ENCODE assay signal across 8 cellular contexts in the genomic region with DNA sequence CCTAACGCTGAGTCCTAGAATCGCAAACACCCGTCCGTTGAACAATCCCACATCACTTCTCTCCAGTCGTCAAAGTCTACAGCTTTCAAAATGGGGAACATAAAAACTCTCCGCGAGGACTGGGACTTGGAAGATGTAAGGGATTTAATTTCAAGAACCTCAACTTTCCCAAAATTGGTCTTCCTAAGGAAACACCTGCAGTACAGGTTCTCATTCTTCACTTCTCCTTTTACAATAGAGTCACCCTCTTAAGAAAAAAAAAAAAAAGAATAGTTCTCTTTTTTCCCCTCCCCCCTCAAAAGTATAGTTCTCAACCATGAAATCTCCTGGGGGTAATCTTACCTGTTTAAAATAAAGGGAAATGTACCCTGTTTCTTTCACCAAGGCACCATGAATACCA. TPM values are rescaled to one million over a fixed set of nuclear protein-coding genes. Genes with fewer than 3 reads are reported as not detected.
DNase-seq lines count a peak whose midpoint lies in the region; ATAC-seq and TF ChIP-seq lines count a peak whose summit lies in the region.

No MANE protein-coding gene starts in this region.

- peak overlapping the region; percentile 96 for H3K4me3 Mint-ChIP-seq in CD8-positive, alpha-beta T cell
- peak overlapping the region; percentile 81 for H3K4me3 Mint-ChIP-seq in MCF 10A (ENCODE audit: unreplicated experiment)

- H3K4me1 ChIP-seq in CD8-positive, alpha-beta T cell (ENCODE audit: insufficient read depth, low read length): peaks cover 37% of the 10 kb centered on the region
- peaks cover 17% of the 10 kb centered on the region for H3K4me1 ChIP-seq in KMS-11 (ENCODE audit: low read depth, poor library complexity, severe bottlenecking)

- H3K27me3 ChIP-seq in CD8-positive, alpha-beta T cell (ENCODE audit: insufficient read depth, low read length): no peaks in the 10 kb centered on the region
- H3K27me3 ChIP-seq in KMS-11 (ENCODE audit: insufficient read depth, low read depth): no peaks in the 10 kb centered on the region
- H3K27me3 ChIP-seq in neural cell (ENCODE audit: insufficient read depth, low read depth, low read length): no peaks in the 10 kb centered on the region

- intact Hi-C loops in CD8-positive, alpha-beta T cell (cut with DNase I, micrococcal nuclease): no loop called here
- intact Hi-C loops in MCF 10A (cut with micrococcal nuclease): no loop called here

- H3K36me3 Mint-ChIP-seq in CD8-positive, alpha-beta T cell: peaks cover 42% of the 10 kb centered on the region
- H3K36me3 Mint-ChIP-seq in MCF 10A (ENCODE audit: insufficient read depth, unreplicated experiment): peaks cover 28% of the 10 kb centered on the region

- TF ChIP-seq RAD21 in neural cell (conservative IDR thresholded peaks at IDR 0.05): no peak

- ATAC-seq in CD8-positive, alpha-beta T cell: no peak
- no peak for ATAC-seq in HG02623 (IDR thresholded peaks at IDR 0.05; ENCODE audit: unreplicated experiment)
- no peak for ATAC-seq in GM21576 (IDR thresholded peaks at IDR 0.05; ENCODE audit: unreplicated experiment)

- CTCF ChIA-PET in CD8-positive, alpha-beta T cell (lab: Charles Lee): interaction anchor here (0.7 to 1.1 kb wide), 2 partner anchors 23 to 25 kb away, joined by 3 to 7 read pairs; partner anchors contain the start of gene RGL2
- CTCF ChIA-PET in MCF 10A (lab: Yijun Ruan, JAX): interaction anchor here (0.6 to 1.5 kb wide), 5 partner anchors 19 to 1554 kb away, joined by 3 to 5 read pairs (median 3); no protein-coding TSS in a partner anchor

- POLR2A ChIA-PET in CD8-positive, alpha-beta T cell (lab: Charles Lee): interaction anchor here (0.7 kb wide), 1 partner anchor 49 kb away, joined by 3 read pairs; no protein-coding TSS in a partner anchor
- POLR2A ChIA-PET in MCF 10A (lab: Yijun Ruan, JAX): interaction anchor here (0.5 to 1.0 kb wide), 2 partner anchors 21 to 1196 kb away, joined by 3 read pairs; partner anchors contain the start of gene ATF6B

- H3K9me3 ChIP-seq in CD8-positive, alpha-beta T cell (ENCODE audit: low read length): no peaks in the 10 kb centered on the region
- no peaks in the 10 kb centered on the region for H3K9me3 ChIP-seq in neural cell (ENCODE audit: low read length)

- no peak for TF ChIP-seq POLR2A in erythroblast (IDR thresholded peaks at IDR 0.05; ENCODE audit: low read length)

- TF ChIP-seq EP300 in neural cell (conservative IDR thresholded peaks at IDR 0.05; ENCODE audit: poor library complexity, severe bottlenecking): no peak

- H3K79me2 ChIP-seq in KMS-11 (ENCODE audit: insufficient read depth, low read depth) (peaks cover 29% of the 10 kb centered on the region; the same call in 1 of the 2 replicates), neural cell (replicated peaks; ENCODE audit: insufficient read depth, low read length) (peaks cover 19% of the 10 kb centered on the region)

- H2AFZ ChIP-seq in KMS-11 (ENCODE audit: low read depth) (peak overlapping the region; percentile 77; the same call in 1 of the 2 replicates), neural cell (ENCODE audit: low read depth, low read length) (no peak overlapping the region)

- DNase-seq in CD8-positive, alpha-beta T cell: no peak
- no peak for DNase-seq in MCF 10A (ENCODE audit: unreplicated experiment)
- DNase-seq in erythroblast (lab: John Stamatoyannopoulos, UW): no peak
- DNase-seq in LoVo (ENCODE audit: low spot score): no peak

- H3K27ac Mint-ChIP-seq in CD8-positive, alpha-beta T cell: peak overlapping the region; percentile 94
- no peak overlapping the region for H3K27ac Mint-ChIP-seq in MCF 10A (ENCODE audit: low read depth, unreplicated experiment)

- no peaks in the 10 kb centered on the region for H4K20me1 ChIP-seq in KMS-11 (ENCODE audit: insufficient read depth)
- no peaks in the 10 kb centered on the region for H4K20me1 ChIP-seq in neural cell (ENCODE audit: insufficient read depth)

- H3K9me3 Mint-ChIP-seq in CD8-positive, alpha-beta T cell: no peaks in the 10 kb centered on the region
- H3K9me3 Mint-ChIP-seq in MCF 10A (ENCODE audit: unreplicated experiment): no peaks in the 10 kb centered on the region

- no TSS peak for BruUV-seq in MCF 10A (replicated peaks; lab: Mats Ljungman, UMichigan)

- H3K9ac ChIP-seq in KMS-11: no peak overlapping the region
- H3K9ac ChIP-seq in neural cell (ENCODE audit: low read length): peak overlapping the region; percentile 76

- no peaks in the 10 kb centered on the region for H3F3A ChIP-seq in neural cell (ENCODE audit: insufficient read depth, low read length, poor library complexity, severe bottlenecking)

- peak overlapping the region; percentile 58 for H3K4me2 ChIP-seq in KMS-11
- H3K4me2 ChIP-seq in neural cell (ENCODE audit: low read length): peak overlapping the region; percentile 63

- no peaks in the 10 kb centered on the region for H3K27me3 Mint-ChIP-seq in CD8-positive, alpha-beta T cell (ENCODE audit: low read depth)
- no peaks in the 10 kb centered on the region for H3K27me3 Mint-ChIP-seq in MCF 10A (ENCODE audit: insufficient read depth, unreplicated experiment)

- TF ChIP-seq CTCF in CD8-positive, alpha-beta T cell (IDR thresholded peaks at IDR 0.05): no peak
- TF ChIP-seq CTCF in KMS-11 (conservative IDR thresholded peaks at IDR 0.05; ENCODE audit: low read depth, low read length): no peak
- no peak for TF ChIP-seq CTCF in MCF 10A (IDR thresholded peaks at IDR 0.05; ENCODE audit: unreplicated experiment)
- no peak for TF ChIP-seq CTCF in neural cell (IDR thresholded peaks at IDR 0.05; ENCODE audit: poor library complexity, severe bottlenecking)

- peaks cover 48% of the 10 kb centered on the region for H3K4me1 Mint-ChIP-seq in CD8-positive, alpha-beta T cell (ENCODE audit: low read depth)
- H3K4me1 Mint-ChIP-seq in MCF 10A (ENCODE audit: insufficient read depth, unreplicated experiment): peaks cover 46% of the 10 kb centered on the region

- no peaks in the 10 kb centered on the region for H3K9me2 ChIP-seq in neural cell (ENCODE audit: insufficient read depth, low read length)

- H3K36me3 ChIP-seq in CD8-positive, alpha-beta T cell (ENCODE audit: insufficient read depth, low read length): peaks cover 23% of the 10 kb centered on the region
- H3K36me3 ChIP-seq in KMS-11 (ENCODE audit: insufficient read depth) (no peaks in the 10 kb centered on the region; the same call in 1 of the 2 replicates), neural cell (ENCODE audit: insufficient read depth, low read length) (peaks cover 4% of the 10 kb centered on the region)

- H3K27ac ChIP-seq in CD8-positive, alpha-beta T cell (ENCODE audit: low read depth, low read length): no peak overlapping the region
- H3K27ac ChIP-seq in KMS-11 (no peak overlapping the region), neural cell (ENCODE audit: low read length) (no peak overlapping the region)

- H3K4me3 ChIP-seq in CD8-positive, alpha-beta T cell (ENCODE audit: low read depth, low read length): peak overlapping the region; percentile 93
- H3K4me3 ChIP-seq in KMS-11 (IDR thresholded peaks at IDR 0.05; ENCODE audit: insufficient read depth, low read depth, low read length): no peak overlapping the region
- H3K4me3 ChIP-seq in neural cell (ENCODE audit: low read length): peak overlapping the region; percentile 80

TF ChIP-seq in neural cell, 6 proteins besides CTCF, POLR2A, EP300 and RAD21:
- TF ChIP-seq, protein P1, sequence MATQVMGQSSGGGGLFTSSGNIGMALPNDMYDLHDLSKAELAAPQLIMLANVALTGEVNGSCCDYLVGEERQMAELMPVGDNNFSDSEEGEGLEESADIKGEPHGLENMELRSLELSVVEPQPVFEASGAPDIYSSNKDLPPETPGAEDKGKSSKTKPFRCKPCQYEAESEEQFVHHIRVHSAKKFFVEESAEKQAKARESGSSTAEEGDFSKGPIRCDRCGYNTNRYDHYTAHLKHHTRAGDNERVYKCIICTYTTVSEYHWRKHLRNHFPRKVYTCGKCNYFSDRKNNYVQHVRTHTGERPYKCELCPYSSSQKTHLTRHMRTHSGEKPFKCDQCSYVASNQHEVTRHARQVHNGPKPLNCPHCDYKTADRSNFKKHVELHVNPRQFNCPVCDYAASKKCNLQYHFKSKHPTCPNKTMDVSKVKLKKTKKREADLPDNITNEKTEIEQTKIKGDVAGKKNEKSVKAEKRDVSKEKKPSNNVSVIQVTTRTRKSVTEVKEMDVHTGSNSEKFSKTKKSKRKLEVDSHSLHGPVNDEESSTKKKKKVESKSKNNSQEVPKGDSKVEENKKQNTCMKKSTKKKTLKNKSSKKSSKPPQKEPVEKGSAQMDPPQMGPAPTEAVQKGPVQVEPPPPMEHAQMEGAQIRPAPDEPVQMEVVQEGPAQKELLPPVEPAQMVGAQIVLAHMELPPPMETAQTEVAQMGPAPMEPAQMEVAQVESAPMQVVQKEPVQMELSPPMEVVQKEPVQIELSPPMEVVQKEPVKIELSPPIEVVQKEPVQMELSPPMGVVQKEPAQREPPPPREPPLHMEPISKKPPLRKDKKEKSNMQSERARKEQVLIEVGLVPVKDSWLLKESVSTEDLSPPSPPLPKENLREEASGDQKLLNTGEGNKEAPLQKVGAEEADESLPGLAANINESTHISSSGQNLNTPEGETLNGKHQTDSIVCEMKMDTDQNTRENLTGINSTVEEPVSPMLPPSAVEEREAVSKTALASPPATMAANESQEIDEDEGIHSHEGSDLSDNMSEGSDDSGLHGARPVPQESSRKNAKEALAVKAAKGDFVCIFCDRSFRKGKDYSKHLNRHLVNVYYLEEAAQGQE (IDR thresholded peaks at IDR 0.05; ENCODE audit: borderline replicate concordance): no peak
- no peak for TF ChIP-seq MXI1 (conservative IDR thresholded peaks at IDR 0.05; ENCODE audit: poor library complexity, severe bottlenecking)
- no peak for TF ChIP-seq EZH2 (IDR thresholded peaks at IDR 0.05; ENCODE audit: borderline replicate concordance, insufficient read depth, low read length, poor library complexity, severe bottlenecking)
- TF ChIP-seq POLR2AphosphoS5 (IDR thresholded peaks at IDR 0.05): no peak
- TF ChIP-seq TAF1 (IDR thresholded peaks at IDR 0.05; ENCODE audit: low read depth): no peak
- TF ChIP-seq SMC3 (conservative IDR thresholded peaks at IDR 0.05; ENCODE audit: poor library complexity): no peak

RNA-seq across cellular contexts. Expression of gene DAXX, which starts 1.4 kb away (rescaled TPM):
- 10 to 100 TPM; 13.7 to 14.2 TPM for total RNA-seq in CD8-positive, alpha-beta T cell
- total RNA-seq in MCF 10A (2022): 39.7 and 47.7 TPM in 2 replicates
- polyA plus RNA-seq in neural cell: 39.3 and 66.0 TPM in 2 replicates
- 20.7 and 22.6 TPM in 2 replicates for polyA minus RNA-seq in neural cell

RNA-seq across cellular contexts. Expression of gene ZBTB22, which starts 6.6 kb away (rescaled TPM):
- total RNA-seq in CD8-positive, alpha-beta T cell: 1 to 10 TPM; 8.8 to 9.3 TPM
- 12.3 and 15.5 TPM in 2 replicates for total RNA-seq in MCF 10A (2022)
- 16.5 and 30.0 TPM in 2 replicates for polyA plus RNA-seq in neural cell
- polyA minus RNA-seq in neural cell: 29.1 and 30.4 TPM in 2 replicates

RNA-seq across cellular contexts. Expression of gene TAPBP, which starts 10.3 kb away (rescaled TPM):
- total RNA-seq in CD8-positive, alpha-beta T cell: 100 to 1,000 TPM; 246 TPM
- 84.9 and 87.9 TPM in 2 replicates for total RNA-seq in MCF 10A (2022)
- 1.2 and 5.5 TPM in 2 replicates for polyA plus RNA-seq in neural cell
- polyA minus RNA-seq in neural cell: 1.6 and 1.7 TPM in 2 replicates

RNA-seq across cellular contexts. Expression of gene RGL2, which starts 25.4 kb away (rescaled TPM):
- 10 to 100 TPM; 28.8 to 29.7 TPM for total RNA-seq in CD8-positive, alpha-beta T cell
- total RNA-seq in MCF 10A (2022): 30.4 and 37.9 TPM in 2 replicates
- 120 and 141 TPM in 2 replicates for polyA plus RNA-seq in neural cell
- 39.7 and 41.6 TPM in 2 replicates for polyA minus RNA-seq in neural cell

RNA-seq across cellular contexts. Expression of gene PFDN6, which starts 34.7 kb away (rescaled TPM):
- total RNA-seq in CD8-positive, alpha-beta T cell: 10 to 100 TPM in 1 of 2 experiments, 1 to 10 TPM in 1; 9.4 to 11.2 TPM
- 54.7 and 67.1 TPM in 2 replicates for total RNA-seq in MCF 10A (2022)
- polyA plus RNA-seq in neural cell: 97.8 and 109 TPM in 2 replicates
- 21.2 and 23.4 TPM in 2 replicates for polyA minus RNA-seq in neural cell
